In genomic region chr9:89179920-89180667, GRCh38 we compare ENCODE assay signal across 8 cellular contexts. TPM values are rescaled to one million over a fixed set of nuclear protein-coding genes. Genes with fewer than 3 reads are reported as not detected.
DNase-seq lines count a peak whose midpoint lies in the region; ATAC-seq, FAIRE-seq and TF ChIP-seq lines count a peak whose summit lies in the region.

No MANE protein-coding gene starts in this region.

- no peaks in the 10 kb centered on the region for H3K9me3 ChIP-seq in HEK293 (ENCODE audit: control insufficient read depth, insufficient read depth, low read depth, low read length)
- no peaks in the 10 kb centered on the region for H3K9me3 ChIP-seq in endothelial cell of umbilical vein (replicated peaks; ENCODE audit: control insufficient read depth, insufficient read depth, low read length)
- H3K9me3 ChIP-seq in lower lobe of right lung = no peaks in the 10 kb centered on the region

- CTCF ChIA-PET in HEK293 (lab: Yijun Ruan, JAX) (interaction anchor here (0.8 to 0.9 kb wide), 2 partner anchors 41 to 107 kb away, joined by 5 read pairs; no protein-coding TSS in a partner anchor), endothelial cell of umbilical vein (lab: Charles Lee) (interaction anchor here (1.1 to 2.2 kb wide), 4 partner anchors 8 to 99 kb away, joined by 3 to 11 read pairs (median 6); no protein-coding TSS in a partner anchor)
- CTCF ChIA-PET in activated CD4-positive, alpha-beta memory T cell treated with anti-CD3 and anti-CD28 coated beads, Interleukin-2, amount 10 ng/mL, durations not matched to agents 7 days and 5 days (lab: Charles Lee) = no interaction called here

- H3K4me1 ChIP-seq in HEK293 (ENCODE audit: control insufficient read depth, insufficient read depth, low read length) = peaks cover 15% of the 10 kb centered on the region
- H3K4me1 ChIP-seq in endothelial cell of umbilical vein (ENCODE audit: control insufficient read depth, extremely low read depth, insufficient read depth, low read length) = peaks cover 31% of the 10 kb centered on the region
- peaks cover 35% of the 10 kb centered on the region for H3K4me1 ChIP-seq in lower lobe of right lung

- FAIRE-seq in endothelial cell of umbilical vein (lab: Jason Lieb, UNC) = peak; percentile 97

- peaks cover 16% of the 10 kb centered on the region for H3K4me1 Mint-ChIP-seq in activated CD4-positive, alpha-beta memory T cell treated with anti-CD3 and anti-CD28 coated beads, Interleukin-2, amount 10 ng/mL, durations not matched to agents 7 days and 5 days

- intact Hi-C loops in endothelial cell of umbilical vein (cut with micrococcal nuclease) (loop anchor here (1.0 to 10.0 kb wide), 4 partner anchors 26 to 426 kb away; no protein-coding TSS in a partner anchor), lower lobe of right lung (cut with DNase I) (no loop called here)

- H3K36me3 ChIP-seq in HEK293 (ENCODE audit: control insufficient read depth in 2 of 2, insufficient read depth in 1 of 2, low read length in 2 of 2) (no peaks in the 10 kb centered on the region), endothelial cell of umbilical vein (ENCODE audit: control insufficient read depth in 2 of 2, extremely low read depth in 1 of 2, insufficient read depth in 2 of 2, low read length in 2 of 2) (no peaks in the 10 kb centered on the region), lower lobe of right lung (no peaks in the 10 kb centered on the region)

- H3K9me3 Mint-ChIP-seq in activated CD4-positive, alpha-beta memory T cell treated with anti-CD3 and anti-CD28 coated beads, Interleukin-2, amount 10 ng/mL, durations not matched to agents 7 days and 5 days = no peaks in the 10 kb centered on the region

- dilution Hi-C loops in endothelial cell of umbilical vein (cut with MboI; ENCODE audit: extremely low pct_ligation_motif_present, low sequenced_read_pairs) = no loop called here

- TF ChIP-seq CTCF in AG09319 (IDR thresholded peaks at IDR 0.05; ENCODE audit: low read depth, low read length) (no peak), HEK293 (tag by site-specific recombination; IDR thresholded peaks at IDR 0.05) (no peak), endothelial cell of umbilical vein (IDR thresholded peaks at IDR 0.05; ENCODE audit: extremely low read depth in 1 of 2, insufficient read depth in 1 of 2, low read depth in 1 of 2, low read length in 2 of 2) (no peak), lower lobe of right lung (IDR thresholded peaks at IDR 0.05) (no peak)

- H3K27me3 ChIP-seq in endothelial cell of umbilical vein (ENCODE audit: control insufficient read depth in 2 of 2, insufficient read depth in 2 of 2, low read length in 2 of 2) (peaks cover 13 to 20% of the 10 kb centered on the region in 2 experiments), lower lobe of right lung (ENCODE audit: low read depth) (peaks cover 32% of the 10 kb centered on the region)

- POLR2A ChIA-PET in HEK293 (lab: Yijun Ruan, JAX) = interaction anchor here (0.7 to 1.3 kb wide), 2 partner anchors 56 to 130 kb away, joined by 3 to 4 read pairs; no protein-coding TSS in a partner anchor
- POLR2A ChIA-PET in activated CD4-positive, alpha-beta memory T cell treated with anti-CD3 and anti-CD28 coated beads, Interleukin-2, amount 10 ng/mL, durations not matched to agents 7 days and 5 days (lab: Charles Lee) = no interaction called here
- POLR2A ChIA-PET in endothelial cell of umbilical vein (lab: Charles Lee) = interaction anchor here (1.4 kb wide), 1 partner anchor 26 kb away, joined by 6 read pairs; no protein-coding TSS in a partner anchor

- peaks cover 68% of the 10 kb centered on the region for H3K27me3 Mint-ChIP-seq in activated CD4-positive, alpha-beta memory T cell treated with anti-CD3 and anti-CD28 coated beads, Interleukin-2, amount 10 ng/mL, durations not matched to agents 7 days and 5 days

- H3K27ac ChIP-seq in HEK293 (ENCODE audit: extremely low read depth, low read depth, low read length) (peak overlapping the region; percentile 90), endothelial cell of umbilical vein (ENCODE audit: insufficient read depth, low read depth, low read length) (peak overlapping the region; percentile 83), lower lobe of right lung (peak overlapping the region; percentile 81)

- peaks cover 3% of the 10 kb centered on the region for H3K36me3 Mint-ChIP-seq in activated CD4-positive, alpha-beta memory T cell treated with anti-CD3 and anti-CD28 coated beads, Interleukin-2, amount 10 ng/mL, durations not matched to agents 7 days and 5 days (ENCODE audit: low read depth)

- no peaks in the 10 kb centered on the region for H4K20me1 ChIP-seq in endothelial cell of umbilical vein (replicated peaks; ENCODE audit: control insufficient read depth, extremely low read depth, insufficient read depth, low read length)

- H3K79me2 ChIP-seq in endothelial cell of umbilical vein (ENCODE audit: control insufficient read depth, insufficient read depth, low read length) = peaks cover 3% of the 10 kb centered on the region

- ATAC-seq in lower lobe of right lung (peak; percentile 91 to 93), HG03521 (IDR thresholded peaks at IDR 0.05; ENCODE audit: unreplicated experiment) (no peak)

- TSS peak; percentile 50 for BruUV-seq in endothelial cell of umbilical vein (replicated peaks; lab: Mats Ljungman, UMichigan)

- H3K4me3 ChIP-seq in HEK293 (ENCODE audit: low read depth, low read length) (peak overlapping the region; percentile 26), endothelial cell of umbilical vein (replicated peaks in 1 of 3; ENCODE audit: insufficient read depth in 1 of 3, low read depth in 1 of 3, low read length in 3 of 3) (peak overlapping the region; percentile 2 to 60 (median 34)), lower lobe of right lung (peak overlapping the region; percentile 61)

- peak overlapping the region; percentile 96 for H2AFZ ChIP-seq in endothelial cell of umbilical vein (ENCODE audit: low read depth, low read length)

- no peaks in the 10 kb centered on the region for H3K9me1 ChIP-seq in endothelial cell of umbilical vein (replicated peaks; ENCODE audit: control insufficient read depth, extremely low read depth, insufficient read depth, low read length)

- peak; percentile 85 for TF ChIP-seq POLR2A in endothelial cell of umbilical vein (IDR thresholded peaks at IDR 0.05; ENCODE audit: low read depth, low read length)

- peak overlapping the region; percentile 80 for H3K4me2 ChIP-seq in endothelial cell of umbilical vein (ENCODE audit: insufficient read depth, low read length)

- H3K4me3 Mint-ChIP-seq in activated CD4-positive, alpha-beta memory T cell treated with anti-CD3 and anti-CD28 coated beads, Interleukin-2, amount 10 ng/mL, durations not matched to agents 7 days and 5 days = peak overlapping the region; percentile 1

- H3K27ac Mint-ChIP-seq in activated CD4-positive, alpha-beta memory T cell treated with anti-CD3 and anti-CD28 coated beads, Interleukin-2, amount 10 ng/mL, durations not matched to agents 7 days and 5 days = no peak overlapping the region

- DNase-seq in AG09319 (ENCODE audit: extremely low read depth, low read depth) (peak; percentile 90), NCI-H345 treated with DMSO at 0.1 percent for 48 hours (lab: John Stamatoyannopoulos, UW; ENCODE audit: unreplicated experiment) (peak; percentile 82), endothelial cell of umbilical vein (ENCODE audit: low read depth, low spot score) (peak; percentile 97), lower lobe of right lung (peak; percentile 90)
- peak; percentile 37 for DNase-seq in activated CD4-positive, alpha-beta memory T cell treated with anti-CD3 and anti-CD28 coated beads, Interleukin-2, amount 10 ng/mL, durations not matched to agents 7 days and 5 days
- DNase-seq in stimulated activated CD4-positive, alpha-beta T cell treated with anti-CD3 and anti-CD28 coated beads, Interleukin-4, amount 100 ng/mL, for 24 hours = peak; percentile 41

- peak overlapping the region; percentile 84 for H3K9ac ChIP-seq in endothelial cell of umbilical vein (replicated peaks; ENCODE audit: extremely low read depth, insufficient read depth, low read length)

TF ChIP-seq in HEK293, 187 proteins besides CTCF, POLR2A, EP300 and RAD21 (continues in another document):
- TF ChIP-seq ZNF600 (tag by site-specific recombination; IDR thresholded peaks at IDR 0.05) (peak; percentile 95), ZNF558 (tag by site-specific recombination; IDR thresholded peaks at IDR 0.05) (0 out of 2 replicates have a peak, but pooled peaks have one; percentile 19), SP2 (tag by site-specific recombination; IDR thresholded peaks at IDR 0.05) (peak; percentile 77)

TF ChIP-seq in endothelial cell of umbilical vein, 7 proteins besides CTCF, POLR2A, EP300 and RAD21:
- TF ChIP-seq MAX (IDR thresholded peaks at IDR 0.05; ENCODE audit: insufficient read depth, insufficient read length) = no peak
- TF ChIP-seq FOS (IDR thresholded peaks at IDR 0.05; ENCODE audit: borderline replicate concordance, insufficient read depth, low read length) = peak; percentile 95
- TF ChIP-seq EZH2 (IDR thresholded peaks at IDR 0.05; ENCODE audit: borderline replicate concordance, low read depth, low read length, severe bottlenecking) = no peak
- peak; percentile 63 for TF ChIP-seq POLR2AphosphoS5 (IDR thresholded peaks at IDR 0.05; ENCODE audit: insufficient read depth, low read depth, low read length)
- TF ChIP-seq GATA2 (IDR thresholded peaks at IDR 0.05; ENCODE audit: insufficient read depth, insufficient read length, low read depth, low read length) = peak; percentile 56
- TF ChIP-seq JUN (IDR thresholded peaks at IDR 0.05; ENCODE audit: borderline replicate concordance, insufficient read depth, insufficient read length, low read depth) = peak; percentile 90
- no peak for TF ChIP-seq MYC (IDR thresholded peaks at IDR 0.05; ENCODE audit: low read depth, low read length)

RNA-seq across cellular contexts. Expression of gene SHC3, which starts 1.5 kb away (rescaled TPM):
- total RNA-seq in activated CD4-positive, alpha-beta memory T cell treated with anti-CD3 and anti-CD28 coated beads, Interleukin-2, amount 10 ng/mL, durations not matched to agents 7 days and 5 days = not detected
- total RNA-seq in endothelial cell of umbilical vein (0.16 and 2.0 TPM in 2 replicates), lower lobe of right lung (13.2 TPM)
- polyA plus RNA-seq in endothelial cell of umbilical vein = 1.0 and 1.1 TPM in 2 replicates
- polyA plus RNA-seq in endothelial cell of umbilical vein (2011; cell fraction: cytosol; rRNA removed) = 1.0 and 1.3 TPM in 2 replicates
- 1.8 and 2.1 TPM in 2 replicates for polyA plus RNA-seq in endothelial cell of umbilical vein (2011; cell fraction: nucleus; rRNA removed)
- 1.6 and 2.2 TPM in 2 replicates for polyA plus RNA-seq in endothelial cell of umbilical vein (2012)
- 1.8 and 2.6 TPM in 2 replicates for polyA minus RNA-seq in endothelial cell of umbilical vein
- 0.51 TPM for polyA minus RNA-seq in endothelial cell of umbilical vein (2011; cell fraction: cytosol; rRNA and poly(A)+ RNA removed)
- 1.2 TPM in 2 replicates for polyA minus RNA-seq in endothelial cell of umbilical vein (2011; cell fraction: nucleus; rRNA and poly(A)+ RNA removed)

Comparison
In these comparisons a context has a peak if more than half of its experiments do, and no peak if none do; other contexts are left out.
1. DNase-seq: peak in every context shown above with its lines; median percentile 97 in endothelial cell of umbilical vein; 90 in AG09319; 90 in lower lobe of right lung; 82 in NCI-H345 treated with DMSO at 0.1 percent for 48 hours; 41 in stimulated activated CD4-positive, alpha-beta T cell treated with anti-CD3 and anti-CD28 coated beads, Interleukin-4, amount 100 ng/mL, for 24 hours; 37 in activated CD4-positive, alpha-beta memory T cell treated with anti-CD3 and anti-CD28 coated beads, Interleukin-2, amount 10 ng/mL, durations not matched to agents 7 days and 5 days.